In the genomic region with DNA sequence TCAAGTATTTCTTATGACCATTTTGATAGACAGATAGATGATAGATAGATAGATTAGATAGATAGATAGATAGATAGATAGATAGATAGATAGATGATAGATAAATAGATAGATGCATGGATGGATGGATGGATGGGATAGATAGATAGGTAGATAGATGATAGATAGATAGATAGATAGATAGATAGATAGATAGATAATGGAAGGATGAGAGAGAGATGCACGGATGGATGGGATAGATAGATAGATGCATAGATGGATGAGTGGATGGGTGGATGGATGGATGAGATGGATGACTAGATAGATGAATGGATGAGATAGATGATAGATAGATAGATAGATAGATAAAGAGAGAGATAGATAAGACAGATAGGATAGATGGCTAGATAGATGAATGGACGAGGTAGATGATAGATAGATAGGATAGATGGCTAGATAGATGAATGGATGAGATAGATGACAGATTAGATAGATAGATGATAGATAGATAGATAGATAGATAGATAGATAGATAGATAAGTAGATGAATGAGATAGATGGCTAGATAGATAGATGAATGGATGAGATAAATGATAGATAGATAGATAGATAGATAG, we compare ENCODE assay signal across 1 cellular context. TPM values are rescaled to one million over a fixed set of nuclear protein-coding genes. Genes with fewer than 3 reads are reported as not detected.
"Had no signal": no experiment of that assay in that cellular context is flagged by ENCODE, and none has a peak within 500 bp of the region (broad histone marks: within the 10 kb centered on the region; RNA-seq: fewer than 3 reads in every experiment).

No MANE protein-coding gene starts in this region.

RNA-seq across cellular contexts. Expression of a gene that starts 24.9 kb away (rescaled TPM):
- total RNA-seq: RPMI7951 had no signal
